8 cellular contexts compared by ENCODE assay signal in genomic region chr22:46070722-46071450, GRCh38.
DNase-seq lines count a peak whose midpoint lies in the region; ATAC-seq and FAIRE-seq lines count a peak whose summit lies in the region.

No MANE protein-coding gene starts in this region.

- H3K4me3 Mint-ChIP-seq in activated T-helper 2 cell treated with anti-CD3 and anti-CD28 coated beads, Interferon-gamma antibody, Interleukin-2, Interleukin-4, amounts not matched to agents 10 μg/mL and 5 μg/mL and 100 μg/mL, durations not matched to agents 14 hours and 24 hours and 36 hours (ENCODE audit: low read depth), result peak overlapping the region; percentile 81

- H3K4me1 Mint-ChIP-seq in activated T-helper 2 cell treated with anti-CD3 and anti-CD28 coated beads, Interferon-gamma antibody, Interleukin-2, Interleukin-4, amounts not matched to agents 10 μg/mL and 5 μg/mL and 100 μg/mL, durations not matched to agents 14 hours and 24 hours and 36 hours (ENCODE audit: low read depth), result peaks cover 43% of the 10 kb centered on the region

- DNase-seq in AG20443 (ENCODE audit: low spot score) (peak; percentile 81), GM19239 (ENCODE audit: insufficient read length, low spot score) (peak; percentile 70), NCI-H748 (lab: John Stamatoyannopoulos, UW; ENCODE audit: unreplicated experiment) (peak; percentile 93), head of caudate nucleus (peak in 36 of 42 donors; percentile 19 to 92 (median 85)), occipital lobe (lab: John Stamatoyannopoulos, UW) (peak; percentile 88)
- DNase-seq in activated T-helper 2 cell treated with anti-CD3 and anti-CD28 coated beads, Interferon-gamma antibody, Interleukin-2, Interleukin-4, amounts not matched to agents 10 μg/mL and 5 μg/mL and 100 μg/mL, durations not matched to agents 14 hours and 24 hours and 36 hours (ENCODE audit: low spot score), result peak; percentile 43

- ATAC-seq in HG03045 (IDR thresholded peaks at IDR 0.05; ENCODE audit: unreplicated experiment), result no peak
- no peak for ATAC-seq in GM18870 (IDR thresholded peaks at IDR 0.05; ENCODE audit: unreplicated experiment)

- intact Hi-C loops in activated T-helper 2 cell treated with anti-CD3 and anti-CD28 coated beads, Interferon-gamma antibody, Interleukin-2, Interleukin-4, amounts not matched to agents 10 μg/mL and 5 μg/mL and 100 μg/mL, durations not matched to agents 14 hours and 24 hours and 36 hours (cut with micrococcal nuclease), result loop anchor here (2.0 to 5.0 kb wide), 2 partner anchors 34 to 56 kb away; no protein-coding TSS in a partner anchor
- intact Hi-C loops in head of caudate nucleus (cut with DNase I), result loop anchor here (2.0 kb wide), 1 partner anchor 14 kb away; no protein-coding TSS in a partner anchor

- H3K9me3 Mint-ChIP-seq in activated T-helper 2 cell treated with anti-CD3 and anti-CD28 coated beads, Interferon-gamma antibody, Interleukin-2, Interleukin-4, amounts not matched to agents 10 μg/mL and 5 μg/mL and 100 μg/mL, durations not matched to agents 14 hours and 24 hours and 36 hours, result no peaks in the 10 kb centered on the region

- H3K27ac Mint-ChIP-seq in activated T-helper 2 cell treated with anti-CD3 and anti-CD28 coated beads, Interferon-gamma antibody, Interleukin-2, Interleukin-4, amounts not matched to agents 10 μg/mL and 5 μg/mL and 100 μg/mL, durations not matched to agents 14 hours and 24 hours and 36 hours, result no peak overlapping the region

- H3K27me3 Mint-ChIP-seq in activated T-helper 2 cell treated with anti-CD3 and anti-CD28 coated beads, Interferon-gamma antibody, Interleukin-2, Interleukin-4, amounts not matched to agents 10 μg/mL and 5 μg/mL and 100 μg/mL, durations not matched to agents 14 hours and 24 hours and 36 hours (ENCODE audit: low read depth), result no peaks in the 10 kb centered on the region

- no peak for FAIRE-seq in GM19239 (lab: Jason Lieb, UNC)

- H3K36me3 Mint-ChIP-seq in activated T-helper 2 cell treated with anti-CD3 and anti-CD28 coated beads, Interferon-gamma antibody, Interleukin-2, Interleukin-4, amounts not matched to agents 10 μg/mL and 5 μg/mL and 100 μg/mL, durations not matched to agents 14 hours and 24 hours and 36 hours (ENCODE audit: low read depth), result peaks cover 5% of the 10 kb centered on the region

Comparison
In these comparisons a context has a peak if more than half of its experiments do, and no peak if none do; other contexts are left out.
1. DNase-seq: peak in every context shown above with its lines; median percentile 93 in NCI-H748; 88 in occipital lobe; 85 in head of caudate nucleus; 81 in AG20443; 70 in GM19239; 43 in activated T-helper 2 cell treated with anti-CD3 and anti-CD28 coated beads, Interferon-gamma antibody, Interleukin-2, Interleukin-4, amounts not matched to agents 10 μg/mL and 5 μg/mL and 100 μg/mL, durations not matched to agents 14 hours and 24 hours and 36 hours.